Comparison of ENCODE assay signal across 8 cellular contexts in genomic region chr2:62705007-62705829, GRCh38. TPM values are rescaled to one million over a fixed set of nuclear protein-coding genes. Genes with fewer than 3 reads are reported as not detected.
A peak's percentile ranks its signal among the peaks of the same experiment; 100 is the strongest.
DNase-seq lines count a peak whose midpoint lies in the region; ATAC-seq and TF ChIP-seq lines count a peak whose summit lies in the region.

TSS of gene EHBP1 (plus strand) at chr2:62705713. CDS start at chr2:62707192, 1,479 bp downstream.

- peak within 1 kb of the TSS; percentile 84 for H3K27ac Mint-ChIP-seq in type B pancreatic cell

- peak within 1 kb of the TSS; percentile 67 to 97 (median 83) for H3K4me3 ChIP-seq in heart left ventricle

- intact Hi-C loops in T-helper 1 cell treated with Interleukin-12 subunit alpha and Interleukin-12 subunit beta and Interleukin-4 antibody, amounts not matched to agents 30 ng/mL and 1 ng/mL, for 36 hours (cut with micrococcal nuclease) = loop anchor here (1.0 to 10.0 kb wide), 22 partner anchors 70 to 1948 kb away; partner anchors contain the start of genes CCT4, COMMD1, FAM161A and MDH1
- intact Hi-C loops in heart left ventricle (cut with DNase I) = loop anchor here (1.0 to 10.0 kb wide), 12 partner anchors 67 to 250 kb away; partner anchors contain the start of gene TMEM17 (in 6 of the 10)

- ATAC-seq in HG02870 (IDR thresholded peaks at IDR 0.05; ENCODE audit: unreplicated experiment) (peak; percentile 95), heart left ventricle (peak; percentile 99)

- peaks cover 0 to 4% (median 0%) of the 10 kb centered on the region in 9 donors for H3K36me3 ChIP-seq in heart left ventricle

- H3K9me3 ChIP-seq in heart left ventricle = no peaks in the 10 kb centered on the region

- peaks cover 10% of the 10 kb centered on the region for H3K36me3 Mint-ChIP-seq in type B pancreatic cell

- TF ChIP-seq POLR2A in heart left ventricle (IDR thresholded peaks at IDR 0.05) = peak in 1 of 2 donors; percentile 93

- H3K27me3 ChIP-seq in heart left ventricle = no peaks in the 10 kb centered on the region

- no peak for TF ChIP-seq CTCF in GM13976 (IDR thresholded peaks at IDR 0.05; ENCODE audit: borderline replicate concordance, control extremely low read depth, extremely low read depth, insufficient read depth, missing control alignments)
- TF ChIP-seq CTCF in heart left ventricle (IDR thresholded peaks at IDR 0.05) = no peak
- no peak for TF ChIP-seq CTCF in type B pancreatic cell (conservative IDR thresholded peaks at IDR 0.05)

- in situ Hi-C loops in GM13976 (cut with MboI; ENCODE audit: low sequenced_read_pairs, unreplicated experiment) = no loop called here

- peak; percentile 99 for DNase-seq in GM13976 (ENCODE audit: low spot score)
- peak; percentile 99 for DNase-seq in NCI-H146 treated with DMSO at 0.1 percent for 48 hours (lab: John Stamatoyannopoulos, UW; ENCODE audit: unreplicated experiment)
- DNase-seq in amniotic epithelial cell (ENCODE audit: low read depth) = peak; percentile 100
- peak; percentile 99 for DNase-seq in heart left ventricle
- DNase-seq in pons (ENCODE audit: low spot score) = peak; percentile 98
- peak; percentile 99 for DNase-seq in type B pancreatic cell (ENCODE audit: extremely low spot score, unreplicated experiment)

- WGBS in heart left ventricle, 4 donors = 0 to 1% (median 1%) methylated on average over 36 to 45 of the region's 45 CpGs

- H3K27me3 Mint-ChIP-seq in type B pancreatic cell = no peaks in the 10 kb centered on the region

- H3K27ac ChIP-seq in heart left ventricle = peak within 1 kb of the TSS; percentile 71 to 94 (median 88)

- H3K4me3 Mint-ChIP-seq in type B pancreatic cell = peak within 1 kb of the TSS; percentile 91

- peaks cover 0 to 39% (median 18%) of the 10 kb centered on the region in 12 donors for H3K4me1 ChIP-seq in heart left ventricle

- peaks cover 25% of the 10 kb centered on the region for H3K4me1 Mint-ChIP-seq in type B pancreatic cell (ENCODE audit: unreplicated experiment)

- H3K9me3 Mint-ChIP-seq in type B pancreatic cell = peaks cover 6% of the 10 kb centered on the region

RNA-seq across cellular contexts. Expression of gene EHBP1, which starts in this region (rescaled TPM):
- total RNA-seq in T-helper 1 cell treated with Interleukin-12 subunit alpha and Interleukin-12 subunit beta and Interleukin-4 antibody, amounts not matched to agents 30 ng/mL and 1 ng/mL, for 36 hours = 21.1 and 25.7 TPM in 2 replicates
- 10 to 100 TPM; 17.3 to 34.2 (median 18.5) TPM for total RNA-seq in heart left ventricle
- 10 to 100 TPM in 1 of 2 donors, 1 to 10 TPM in 1; 5.2 to 13.8 TPM for polyA plus RNA-seq in heart left ventricle
- 59.2 and 60.0 TPM in 2 replicates for total RNA-seq in type B pancreatic cell (ENCODE audit: low replicate concordance)

Comparison
In these comparisons a context has a peak if more than half of its experiments do, and no peak if none do; other contexts are left out.
1. Peak in every context shown above with its lines: DNase-seq, ATAC-seq, H3K4me3 ChIP-seq and H3K27ac ChIP-seq.